In genomic region chr6:85641522-85641915, GRCh38 we compare ENCODE assay signal across 2 cellular contexts.
TF ChIP-seq lines count a peak whose summit lies in the region.

No MANE protein-coding gene starts in this region.

TF ChIP-seq in GM12878, 131 proteins besides CTCF, POLR2A, EP300 and RAD21 (continues in another document):
- no peak for TF ChIP-seq PRDM15 (CRISPR knock-in tag; IDR thresholded peaks at IDR 0.05)
- no peak for TF ChIP-seq JUNB (IDR thresholded peaks at IDR 0.05)
- no peak for TF ChIP-seq MEF2B (IDR thresholded peaks at IDR 0.05; ENCODE audit: partially characterized antibody, poor library complexity, severe bottlenecking)
- TF ChIP-seq ZNF622 (IDR thresholded peaks at IDR 0.05), result no peak
- TF ChIP-seq NR2C1 (IDR thresholded peaks at IDR 0.05), result no peak
- TF ChIP-seq WRNIP1 (IDR thresholded peaks at IDR 0.05; ENCODE audit: borderline replicate concordance, low read depth, low read length), result peak; percentile 88; the same call in 1 of the 2 replicates
- no peak for TF ChIP-seq IRF5 (IDR thresholded peaks at IDR 0.05; ENCODE audit: borderline replicate concordance)
- TF ChIP-seq ATF3 (IDR thresholded peaks at IDR 0.05; ENCODE audit: borderline replicate concordance, extremely low read depth, low read depth, low read length), result no peak
- TF ChIP-seq REST (IDR thresholded peaks at IDR 0.05; ENCODE audit: low read depth, low read length), result 0 out of 2 replicates have a peak, but pooled peaks have one; percentile 1
- TF ChIP-seq EGR1 (IDR thresholded peaks at IDR 0.05; ENCODE audit: borderline replicate concordance in 1 of 2, low read depth in 2 of 2, low read length in 2 of 2), result no peak
- no peak for TF ChIP-seq RELB (IDR thresholded peaks at IDR 0.05; ENCODE audit: low read depth)
- no peak for TF ChIP-seq GABPA (IDR thresholded peaks at IDR 0.05; ENCODE audit: low read depth)

TF ChIP-seq in HEK293T, 16 proteins besides CTCF, POLR2A, EP300 and RAD21:
- TF ChIP-seq NFRKB (IDR thresholded peaks at IDR 0.05) (no peak), SP1 (IDR thresholded peaks at IDR 0.05) (no peak), HDGF (IDR thresholded peaks at IDR 0.05; ENCODE audit: borderline replicate concordance) (no peak), FOXK2 (IDR thresholded peaks at IDR 0.05) (no peak), ARNT (IDR thresholded peaks at IDR 0.05) (no peak), CTBP1 (IDR thresholded peaks at IDR 0.05; ENCODE audit: borderline replicate concordance) (no peak), SUZ12 (IDR thresholded peaks at IDR 0.05) (no peak), FOXA1 (IDR thresholded peaks at IDR 0.05) (no peak), FOXM1 (IDR thresholded peaks at IDR 0.05; ENCODE audit: borderline replicate concordance) (no peak), TARDBP (IDR thresholded peaks at IDR 0.05) (no peak), LEF1 (IDR thresholded peaks at IDR 0.05; ENCODE audit: borderline replicate concordance) (no peak), ELF4 (IDR thresholded peaks at IDR 0.05) (no peak), PKNOX1 (IDR thresholded peaks at IDR 0.05) (no peak)
